Comparison of ENCODE assay signal across 8 cellular contexts in genomic region chr2:67397143-67397986, GRCh38. TPM values are rescaled to one million over a fixed set of nuclear protein-coding genes. Genes with fewer than 3 reads are reported as not detected.
DNase-seq lines count a peak whose midpoint lies in the region; ATAC-seq, FAIRE-seq and TF ChIP-seq lines count a peak whose summit lies in the region.

TSS of gene ETAA1 (plus strand) at chr2:67397333. CDS start at chr2:67397449, 116 bp downstream.

- POLR2A ChIA-PET in activated CD4-positive, alpha-beta memory T cell treated with anti-CD3 and anti-CD28 coated beads for 36 hours (lab: Charles Lee), result interaction anchor here (1.1 kb wide), 1 partner anchor 30 kb away, joined by 3 read pairs; no protein-coding TSS in a partner anchor
- POLR2A ChIA-PET in HepG2 (lab: Yijun Ruan, JAX), result interaction anchor here (0.6 kb wide), 2 partner anchors 14 to 17 kb away, joined by 3 read pairs; no protein-coding TSS in a partner anchor

- H3K4me3 Mint-ChIP-seq in activated CD4-positive, alpha-beta memory T cell treated with anti-CD3 and anti-CD28 coated beads for 36 hours, result peak within 1 kb of the TSS; percentile 98

- H2AFZ ChIP-seq in HepG2 (ENCODE audit: low read length), result peak within 1 kb of the TSS; percentile 90

- BruUV-seq in HepG2 (replicated peaks; lab: Mats Ljungman, UMichigan), result TSS peak; percentile 90

- 2% methylated on average over 56 of the region's 61 CpGs for WGBS in HepG2 (ENCODE audit: low lambda C conversion rate)

- no peaks in the 10 kb centered on the region for H3K9me3 ChIP-seq in BLaER1 treated with 17β-estradiol and CSF1 and Interleukin-3, amounts not matched to agents 10 nM and 100 nM (replicated peaks in 1 of 11)
- no peaks in the 10 kb centered on the region for H3K9me3 ChIP-seq in HepG2 (ENCODE audit: low read length)

- peaks cover 15% of the 10 kb centered on the region for H3K4me1 Mint-ChIP-seq in activated CD4-positive, alpha-beta memory T cell treated with anti-CD3 and anti-CD28 coated beads for 36 hours (ENCODE audit: low read depth)

- ATAC-seq in GM19351 (IDR thresholded peaks at IDR 0.05; ENCODE audit: unreplicated experiment) (peak; percentile 99), HG03521 (IDR thresholded peaks at IDR 0.05; ENCODE audit: unreplicated experiment) (peak; percentile 100), HepG2 (peak; percentile 100)

- no peaks in the 10 kb centered on the region for H3K27me3 ChIP-seq in BLaER1 treated with 17β-estradiol and CSF1 and Interleukin-3, amounts not matched to agents 10 nM and 100 nM
- H3K27me3 ChIP-seq in HepG2 (ENCODE audit: control insufficient read depth in 1 of 2, insufficient read depth in 2 of 2, low read length in 2 of 2), result no peaks in the 10 kb centered on the region; a peak in 1 of 5 replicates

- H3K9me3 Mint-ChIP-seq in activated CD4-positive, alpha-beta memory T cell treated with anti-CD3 and anti-CD28 coated beads for 36 hours, result no peaks in the 10 kb centered on the region

- H3K27ac ChIP-seq in BLaER1 treated with 17β-estradiol and CSF1 and Interleukin-3, amounts not matched to agents 10 nM and 100 nM, result peak within 1 kb of the TSS; percentile 92 to 98 (median 95)
- H3K27ac ChIP-seq in HepG2 (ENCODE audit: extremely low read length, insufficient read depth, low read length), result peak within 1 kb of the TSS; percentile 71

- no peaks in the 10 kb centered on the region for H4K20me1 ChIP-seq in BLaER1 treated with 17β-estradiol and CSF1 and Interleukin-3, amounts not matched to agents 10 nM and 100 nM
- H4K20me1 ChIP-seq in HepG2 (ENCODE audit: insufficient read depth, low read length), result no peaks in the 10 kb centered on the region

- DNase-seq in NCI-H774 (lab: John Stamatoyannopoulos, UW) (peak; percentile 91), dermis microvascular lymphatic vessel endothelial cell (ENCODE audit: low read depth in 2 of 2) (peak; percentile 55 to 92), HepG2 (ENCODE audit: low spot score) (peak; percentile 87)
- DNase-seq in activated CD4-positive, alpha-beta memory T cell treated with anti-CD3 and anti-CD28 coated beads for 36 hours, result peak; percentile 95
- DNase-seq in stimulated activated CD4-positive, alpha-beta T cell treated with anti-CD3 and anti-CD28 coated beads, Interleukin-4, amount 100 ng/mL, for 1 hour, result peak; percentile 95

- H3K4me3 ChIP-seq in BLaER1 treated with 17β-estradiol and CSF1 and Interleukin-3, amounts not matched to agents 10 nM and 100 nM, result peak within 1 kb of the TSS; percentile 79 to 98 (median 91)
- H3K4me3 ChIP-seq in HepG2 (replicated peaks in 1 of 3; ENCODE audit: insufficient read depth in 1 of 3, low read depth in 2 of 3, low read length in 3 of 3), result peak within 1 kb of the TSS; percentile 86 to 91 (median 86)

- H3K79me2 ChIP-seq in HepG2 (ENCODE audit: insufficient read depth, low read length), result peaks cover 8% of the 10 kb centered on the region

- intact Hi-C loops in activated CD4-positive, alpha-beta memory T cell treated with anti-CD3 and anti-CD28 coated beads for 36 hours (cut with micrococcal nuclease), result loop anchor here (5.0 kb wide), 1 partner anchor 665 kb away; the partner anchor contains the start of gene C1D
- intact Hi-C loops in HepG2 (cut with micrococcal nuclease; ENCODE audit: unreplicated experiment), result loop anchor here (5.0 to 10.0 kb wide), 2 partner anchors 73 to 965 kb away; no protein-coding TSS in a partner anchor

- peak within 1 kb of the TSS; percentile 91 to 99 (median 95) for H3K9ac ChIP-seq in BLaER1 treated with 17β-estradiol and CSF1 and Interleukin-3, amounts not matched to agents 10 nM and 100 nM
- peak within 1 kb of the TSS; percentile 81 for H3K9ac ChIP-seq in HepG2 (ENCODE audit: insufficient read depth, low read depth, low read length)

- CTCF ChIA-PET in activated CD4-positive, alpha-beta memory T cell treated with anti-CD3 and anti-CD28 coated beads for 36 hours (lab: Charles Lee), result interaction anchor here (0.6 kb wide), 1 partner anchor 241 kb away, joined by 3 read pairs; no protein-coding TSS in a partner anchor
- CTCF ChIA-PET in HepG2 (lab: Yijun Ruan, JAX; ENCODE audit: low intra/inter-chr PET ratio, low total read pairs), result interaction anchor here (0.7 kb wide), 1 partner anchor 665 kb away, joined by 3 read pairs; no protein-coding TSS in a partner anchor

- H3K36me3 ChIP-seq in BLaER1 treated with 17β-estradiol and CSF1 and Interleukin-3, amounts not matched to agents 10 nM and 100 nM, result peaks cover 0 to 21% (median 0%) of the 10 kb centered on the region in 11 experiments; a peak in 9 of 22 replicates
- no peaks in the 10 kb centered on the region for H3K36me3 ChIP-seq in HepG2 (replicated peaks in 1 of 2; ENCODE audit: control insufficient read depth in 1 of 2, insufficient read depth in 2 of 2, low read length in 2 of 2)

- TF ChIP-seq RAD21 in HepG2 (CRISPR knock-in tag; IDR thresholded peaks at IDR 0.05), result 0 out of 2 replicates have a peak, but pooled peaks have one; percentile 26

- TF ChIP-seq EP300 in HepG2 (IDR thresholded peaks at IDR 0.05; ENCODE audit: low read depth in 2 of 2, low read length in 2 of 2) (no peak), HepG2 (CRISPR knock-in tag; IDR thresholded peaks at IDR 0.05; ENCODE audit: borderline replicate concordance) (no peak)

- peaks cover 11% of the 10 kb centered on the region for H3K36me3 Mint-ChIP-seq in activated CD4-positive, alpha-beta memory T cell treated with anti-CD3 and anti-CD28 coated beads for 36 hours

- peak within 1 kb of the TSS; percentile 73 to 95 (median 85) for H3K4me2 ChIP-seq in BLaER1 treated with 17β-estradiol and CSF1 and Interleukin-3, amounts not matched to agents 10 nM and 100 nM
- peak within 1 kb of the TSS; percentile 89 for H3K4me2 ChIP-seq in HepG2 (ENCODE audit: low read depth, low read length)

- no peak for TF ChIP-seq CTCF in HepG2 (CRISPR knock-in tag; IDR thresholded peaks at IDR 0.05)

- peaks cover 5 to 30% (median 21%) of the 10 kb centered on the region in 10 experiments; a peak in 16 of 20 replicates for H3K4me1 ChIP-seq in BLaER1 treated with 17β-estradiol and CSF1 and Interleukin-3, amounts not matched to agents 10 nM and 100 nM
- peaks cover 29% of the 10 kb centered on the region for H3K4me1 ChIP-seq in HepG2 (ENCODE audit: insufficient read depth, low read length)

- peak; percentile 73 to 90 for TF ChIP-seq POLR2A in HepG2 (IDR thresholded peaks at IDR 0.05; ENCODE audit: insufficient read depth in 1 of 2, low read depth in 2 of 2, low read length in 2 of 2)

- H3K27ac Mint-ChIP-seq in activated CD4-positive, alpha-beta memory T cell treated with anti-CD3 and anti-CD28 coated beads for 36 hours, result peak within 1 kb of the TSS; percentile 98

- FAIRE-seq in HepG2 (lab: Jason Lieb, UNC), result no peak

- H3K27me3 Mint-ChIP-seq in activated CD4-positive, alpha-beta memory T cell treated with anti-CD3 and anti-CD28 coated beads for 36 hours, result no peaks in the 10 kb centered on the region

- in situ Hi-C loops in HepG2 (cut with HindIII; ENCODE audit: extremely low pct_ligation_motif_present, low pct_unique_long_range_greater_than_20kb), result no loop called here

TF ChIP-seq in HepG2, 621 proteins besides CTCF, POLR2A, EP300 and RAD21 (continues in another document):
- TF ChIP-seq SNAI1 (CRISPR knock-in tag; IDR thresholded peaks at IDR 0.05; ENCODE audit: borderline replicate concordance), result peak; percentile 92
- no peak; the same call in 1 of the 2 replicates for TF ChIP-seq ZNF441 (CRISPR knock-in tag; IDR thresholded peaks at IDR 0.05; ENCODE audit: borderline replicate concordance)
- TF ChIP-seq PRDM4 (CRISPR knock-in tag; IDR thresholded peaks at IDR 0.05; ENCODE audit: borderline replicate concordance), result no peak
- TF ChIP-seq ARNT (IDR thresholded peaks at IDR 0.05), result no peak

RNA-seq across cellular contexts. Expression of gene ETAA1, which starts in this region (rescaled TPM):
- 10 to 100 TPM; 10.8 to 11.7 TPM for total RNA-seq in activated CD4-positive, alpha-beta memory T cell treated with anti-CD3 and anti-CD28 coated beads for 36 hours
- total RNA-seq in dermis microvascular lymphatic vessel endothelial cell (7.7 and 9.2 TPM in 2 replicates), HepG2 (2016; rRNA removed; fragmentation: Illumina TruSeq; extraction: Trizol) (16.2 and 20.7 TPM in 2 replicates)
- 3.1 and 3.3 TPM in 2 replicates for total RNA-seq in HepG2 (2016; cell fraction: cytosol; rRNA removed; fragmentation: Illumina TruSeq; extraction: Trizol; ENCODE audit: low read depth)
- 16.0 and 19.3 TPM in 2 replicates for total RNA-seq in HepG2 (2016; cell fraction: insoluble cytoplasmic fraction; rRNA removed; fragmentation: Illumina TruSeq; extraction: Trizol)
- total RNA-seq in HepG2 (2016; cell fraction: membrane; rRNA removed; fragmentation: Illumina TruSeq; extraction: Trizol), result 10.2 and 11.6 TPM in 2 replicates
- total RNA-seq in HepG2 (2016; cell fraction: nucleus; rRNA removed; fragmentation: Illumina TruSeq; extraction: Trizol), result 24.3 and 25.2 TPM in 2 replicates
- polyA plus RNA-seq in HepG2 (2011; rRNA removed), result 8.1 and 9.1 TPM in 2 replicates
- polyA plus RNA-seq in HepG2 (2011; cell fraction: cytosol; rRNA removed), result 2.8 and 4.6 TPM in 2 replicates
- polyA plus RNA-seq in HepG2 (2011; cell fraction: nucleus; rRNA removed), result 8.5 and 11.9 TPM in 2 replicates
- 8.3 and 12.7 TPM in 2 replicates for polyA plus RNA-seq in HepG2 (2012)
- 2.2 and 2.4 TPM in 2 replicates for polyA plus RNA-seq in HepG2 (2016; cell fraction: cytosol; fragmentation: Illumina TruSeq; extraction: Trizol; ENCODE audit: low read depth)
- polyA plus RNA-seq in HepG2 (2016; cell fraction: insoluble cytoplasmic fraction; fragmentation: Illumina TruSeq; extraction: Trizol; ENCODE audit: low read depth), result 18.9 TPM in 2 replicates
- 5.1 and 5.7 TPM in 2 replicates for polyA plus RNA-seq in HepG2 (2016; cell fraction: membrane; fragmentation: Illumina TruSeq; extraction: Trizol; ENCODE audit: low read depth)
- polyA plus RNA-seq in HepG2 (2016; cell fraction: nucleus; fragmentation: Illumina TruSeq; extraction: Trizol; ENCODE audit: insufficient read depth, low read depth), result 33.2 and 36.9 TPM in 2 replicates
- 1.9 and 3.6 TPM in 2 replicates for polyA minus RNA-seq in HepG2 (2011; rRNA and poly(A)+ RNA removed; ENCODE audit: low replicate concordance)
- polyA minus RNA-seq in HepG2 (2011; cell fraction: cytosol; rRNA and poly(A)+ RNA removed), result 6.2 and 7.2 TPM in 2 replicates
- 44.2 and 53.8 TPM in 2 replicates for polyA minus RNA-seq in HepG2 (2011; cell fraction: nucleus; rRNA and poly(A)+ RNA removed)

Comparison
In these comparisons a context has a peak if more than half of its experiments do, and no peak if none do; other contexts are left out.
1. Peak in every context shown above with its lines: DNase-seq, ATAC-seq, H3K4me3 ChIP-seq and H3K27ac ChIP-seq.